In genomic region chr5:151958111-151958510, GRCh38 we compare ENCODE assay signal across 26 cellular contexts. TPM values are rescaled to one million over a fixed set of nuclear protein-coding genes. Genes with fewer than 3 reads are reported as not detected.
"Had no signal": no experiment of that assay in that cellular context is flagged by ENCODE, and none has a peak within 500 bp of the region (broad histone marks: within the 10 kb centered on the region; RNA-seq: fewer than 3 reads in every experiment).

No MANE protein-coding gene starts in this region.

- H3K4me3 ChIP-seq: dorsolateral prefrontal cortex, testis, upper lobe of left lung had no signal

- H3K9me3 ChIP-seq: testis, upper lobe of left lung had no signal

- H3K27me3 ChIP-seq: foreskin keratinocyte, testis, upper lobe of left lung had no signal

- ATAC-seq: activated T-helper 17 cell treated with anti-CD3 and anti-CD28 coated beads, Interleukin-2, amount 50 U/mL, for 72 hours; foreskin keratinocyte; left cardiac atrium; naive thymus-derived CD8-positive, alpha-beta T cell; sciatic nerve; T-cell had no signal

- H3K4me3 Mint-ChIP-seq: activated naive CD8-positive, alpha-beta T cell treated with anti-CD3 and anti-CD28 coated beads, Interleukin-2, amount 10 ng/mL, durations not matched to agents 7 days and 5 days; activated T-helper 17 cell treated with anti-CD3 and anti-CD28 coated beads, Interleukin-2, amount 50 U/mL, for 72 hours; endodermal cell; naive thymus-derived CD8-positive, alpha-beta T cell; stimulated activated memory B cell treated with anti-CD40 and anti-IgM and Interleukin-4, amounts not matched to agents 10 μg/mL and 1 μg/mL and 100 μg/mL, for 72 hours; T-cell had no signal

- H3K9me3 Mint-ChIP-seq: activated naive CD8-positive, alpha-beta T cell treated with anti-CD3 and anti-CD28 coated beads, Interleukin-2, amount 10 ng/mL, durations not matched to agents 7 days and 5 days; activated T-helper 17 cell treated with anti-CD3 and anti-CD28 coated beads, Interleukin-2, amount 50 U/mL, for 72 hours; endodermal cell; naive thymus-derived CD8-positive, alpha-beta T cell; stimulated activated memory B cell treated with anti-CD40 and anti-IgM and Interleukin-4, amounts not matched to agents 10 μg/mL and 1 μg/mL and 100 μg/mL, for 72 hours; T-cell had no signal

- DNase-seq: activated CD4-positive, alpha-beta T cell treated with anti-CD3 and anti-CD28 coated beads for 1 hour; activated CD4-positive, alpha-beta T cell treated with anti-CD3 and anti-CD28 coated beads, Interleukin-2, amount 50 U/mL, for 4 hours; activated naive CD4-positive, alpha-beta T cell; activated naive CD8-positive, alpha-beta T cell treated with anti-CD3 and anti-CD28 coated beads, Interleukin-2, amount 10 ng/mL, durations not matched to agents 7 days and 5 days; amygdala; caudate nucleus; dorsolateral prefrontal cortex; endodermal cell; foreskin keratinocyte; hippocampal formation; left cardiac atrium; mesendoderm; naive thymus-derived CD8-positive, alpha-beta T cell; stimulated activated CD4-positive, alpha-beta T cell treated with anti-CD3 and anti-CD28 coated beads, Interleukin-4, amount 100 ng/mL, for 24 hours; T-cell; testis; upper lobe of left lung had no signal

- H3K27ac ChIP-seq: dorsolateral prefrontal cortex, epithelial cell of prostate, foreskin keratinocyte, parathyroid adenoma, testis, upper lobe of left lung had no signal

- FAIRE-seq: islet of Langerhans had no signal

- H3K4me1 ChIP-seq: foreskin keratinocyte, parathyroid adenoma, testis, upper lobe of left lung had no signal

- H3K36me3 ChIP-seq: upper lobe of left lung had no signal

- H3K27ac Mint-ChIP-seq: activated naive CD8-positive, alpha-beta T cell treated with anti-CD3 and anti-CD28 coated beads, Interleukin-2, amount 10 ng/mL, durations not matched to agents 7 days and 5 days; activated T-helper 17 cell treated with anti-CD3 and anti-CD28 coated beads, Interleukin-2, amount 50 U/mL, for 72 hours; endodermal cell; stimulated activated memory B cell treated with anti-CD40 and anti-IgM and Interleukin-4, amounts not matched to agents 10 μg/mL and 1 μg/mL and 100 μg/mL, for 72 hours had no signal

- H3K27me3 Mint-ChIP-seq: activated naive CD8-positive, alpha-beta T cell treated with anti-CD3 and anti-CD28 coated beads, Interleukin-2, amount 10 ng/mL, durations not matched to agents 7 days and 5 days; activated T-helper 17 cell treated with anti-CD3 and anti-CD28 coated beads, Interleukin-2, amount 50 U/mL, for 72 hours; naive thymus-derived CD8-positive, alpha-beta T cell; stimulated activated memory B cell treated with anti-CD40 and anti-IgM and Interleukin-4, amounts not matched to agents 10 μg/mL and 1 μg/mL and 100 μg/mL, for 72 hours; T-cell had no signal

- H3K36me3 Mint-ChIP-seq: activated naive CD8-positive, alpha-beta T cell treated with anti-CD3 and anti-CD28 coated beads, Interleukin-2, amount 10 ng/mL, durations not matched to agents 7 days and 5 days; stimulated activated memory B cell treated with anti-CD40 and anti-IgM and Interleukin-4, amounts not matched to agents 10 μg/mL and 1 μg/mL and 100 μg/mL, for 72 hours; T-cell had no signal

RNA-seq across cellular contexts. Expression of gene GLRA1, which starts 33.5 kb away (rescaled TPM):
- total RNA-seq: activated naive CD8-positive, alpha-beta T cell treated with anti-CD3 and anti-CD28 coated beads, Interleukin-2, amount 10 ng/mL, durations not matched to agents 7 days and 5 days; activated T-helper 17 cell treated with anti-CD3 and anti-CD28 coated beads, Interleukin-2, amount 50 U/mL, for 72 hours; endodermal cell; fibroblast of lung; foreskin keratinocyte; left cardiac atrium; lower leg skin; mucosa of gallbladder; naive thymus-derived CD8-positive, alpha-beta T cell; sciatic nerve; T-cell; testis; upper lobe of left lung had no signal
